19 cellular contexts compared by ENCODE assay signal in the genomic region with DNA sequence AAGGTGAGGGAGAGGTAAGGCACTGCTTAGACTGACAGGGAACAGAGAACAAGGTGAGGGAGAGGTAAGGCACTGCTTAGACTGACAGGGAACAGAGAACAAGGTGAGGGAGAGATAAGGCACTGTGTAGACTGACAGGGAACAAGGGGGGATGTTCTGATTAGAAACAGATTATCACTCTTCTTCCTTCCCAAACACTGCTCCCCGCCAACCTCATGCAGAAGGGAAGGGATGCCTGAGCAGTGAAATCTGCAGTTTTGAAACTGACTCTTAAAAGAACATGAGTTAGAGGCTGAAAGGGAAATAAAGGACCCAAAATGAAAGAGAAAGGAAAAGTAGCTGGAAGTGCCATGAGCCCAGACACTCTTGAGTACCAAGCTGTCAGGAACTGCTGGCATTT. TPM values are rescaled to one million over a fixed set of nuclear protein-coding genes. Genes with fewer than 3 reads are reported as not detected.
"Had no signal": no experiment of that assay in that cellular context is flagged by ENCODE, and none has a peak within 500 bp of the region (broad histone marks: within the 10 kb centered on the region; RNA-seq: fewer than 3 reads in every experiment).

No MANE protein-coding gene starts in this region.

- H3K4me3 ChIP-seq: adrenal gland, esophagus muscularis mucosa, gastroesophageal sphincter, heart right ventricle, lower lobe of right lung, SJCRH30, smooth muscle cell, thyroid gland had no signal

- ATAC-seq: gastroesophageal sphincter; left cardiac atrium; lower lobe of right lung; naive thymus-derived CD8-positive, alpha-beta T cell; sciatic nerve had no signal

- H3K9me3 ChIP-seq: adrenal gland, esophagus muscularis mucosa, gastroesophageal sphincter, heart right ventricle, lower lobe of right lung, SJCRH30, thyroid gland had no signal

- H3K27ac ChIP-seq: adrenal gland, esophagus muscularis mucosa, gastroesophageal sphincter, heart right ventricle, lower lobe of right lung, parathyroid adenoma, SJCRH30, thyroid gland, WERI-Rb-1 had no signal

- H3K27me3 Mint-ChIP-seq: dendritic cell treated with granulocyte-macrophage colony-stimulating factor and Interleukin-4, amounts not matched to agents 40 ng/mL and 50 ng/mL, for 4 days; naive thymus-derived CD8-positive, alpha-beta T cell; stimulated activated naive B cell treated with anti-CD40 and anti-IgM and Interleukin-4, amounts not matched to agents 10 μg/mL and 1 μg/mL and 100 μg/mL, for 72 hours had no signal

- H3K9me3 Mint-ChIP-seq: dendritic cell treated with granulocyte-macrophage colony-stimulating factor and Interleukin-4, amounts not matched to agents 40 ng/mL and 50 ng/mL, for 4 days; naive thymus-derived CD8-positive, alpha-beta T cell; stimulated activated naive B cell treated with anti-CD40 and anti-IgM and Interleukin-4, amounts not matched to agents 10 μg/mL and 1 μg/mL and 100 μg/mL, for 72 hours had no signal

- H3K4me3 Mint-ChIP-seq: dendritic cell treated with granulocyte-macrophage colony-stimulating factor and Interleukin-4, amounts not matched to agents 40 ng/mL and 50 ng/mL, for 4 days; naive thymus-derived CD8-positive, alpha-beta T cell; stimulated activated naive B cell treated with anti-CD40 and anti-IgM and Interleukin-4, amounts not matched to agents 10 μg/mL and 1 μg/mL and 100 μg/mL, for 72 hours had no signal

- DNase-seq: activated CD4-positive, alpha-beta T cell treated with anti-CD3 and anti-CD28 coated beads for 1 hour; activated effector memory CD4-positive, alpha-beta T cell treated with Interleukin-2 at 50 U/mL for 16 hours; adrenal gland; effector CD8-positive, alpha-beta T cell; left cardiac atrium; lower lobe of right lung; naive thymus-derived CD8-positive, alpha-beta T cell; SJCRH30; stimulated activated CD4-positive, alpha-beta T cell treated with anti-CD3 and anti-CD28 coated beads, Interleukin-4, amount 100 ng/mL, for 1 hour; stimulated activated naive B cell treated with anti-CD40 and anti-IgM and Interleukin-4, amounts not matched to agents 10 μg/mL and 1 μg/mL and 100 μg/mL, for 72 hours; thyroid gland; WERI-Rb-1 had no signal

- H3K27ac Mint-ChIP-seq: dendritic cell treated with granulocyte-macrophage colony-stimulating factor and Interleukin-4, amounts not matched to agents 40 ng/mL and 50 ng/mL, for 4 days had no signal

- H3K27me3 ChIP-seq: adrenal gland, esophagus muscularis mucosa, gastroesophageal sphincter, heart right ventricle, SJCRH30, thyroid gland had no signal

- H3K4me1 ChIP-seq: adrenal gland, esophagus muscularis mucosa, gastroesophageal sphincter, lower lobe of right lung, parathyroid adenoma, SJCRH30, thyroid gland had no signal

RNA-seq across cellular contexts. Expression of a gene that starts 29.8 kb away (rescaled TPM):
- total RNA-seq: SJCRH30, smooth muscle cell had no signal
